8 cellular contexts compared by ENCODE assay signal in the genomic region with DNA sequence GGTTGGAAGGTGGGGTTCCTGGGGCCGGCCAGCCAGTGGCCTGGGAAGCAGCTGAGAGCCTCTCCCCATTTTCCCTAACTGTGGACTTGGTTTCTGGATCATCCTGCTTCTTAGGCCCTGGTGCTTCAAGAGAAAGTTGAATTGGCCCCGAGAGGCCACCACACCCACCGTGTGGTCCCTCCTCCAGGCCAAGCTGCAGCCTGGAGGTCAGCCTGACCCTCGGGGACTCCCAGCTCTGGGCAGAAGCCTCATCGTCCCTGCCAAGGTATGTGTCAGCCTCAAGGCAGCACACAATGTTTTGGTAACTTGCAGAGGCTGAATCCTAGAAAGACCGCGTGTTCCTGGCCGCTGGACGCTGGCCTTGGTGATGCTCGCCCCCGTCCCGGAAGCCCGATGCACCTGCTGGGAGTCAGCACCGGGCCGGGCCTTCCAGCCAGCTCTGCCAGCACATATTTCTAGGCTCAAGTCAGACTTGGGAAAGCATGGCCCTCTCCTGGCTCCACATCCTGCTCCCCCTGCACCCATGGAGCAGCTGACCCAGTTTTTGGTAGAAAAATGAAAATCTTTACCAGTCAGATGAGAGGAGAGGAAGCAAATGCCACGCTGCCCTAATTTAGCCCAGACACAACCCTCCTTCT.
DNase-seq lines count a peak whose midpoint lies in the region; ATAC-seq and TF ChIP-seq lines count a peak whose summit lies in the region.

No MANE protein-coding gene starts in this region.

- peak; percentile 18 for ATAC-seq in esophagus mucosa
- no peak for ATAC-seq in GM18505 (IDR thresholded peaks at IDR 0.05; ENCODE audit: unreplicated experiment)
- ATAC-seq in HG03139 (IDR thresholded peaks at IDR 0.05; ENCODE audit: unreplicated experiment): no peak

- H3K4me1 Mint-ChIP-seq in nephron progenitor cell: peaks cover 38% of the 10 kb centered on the region

- peak overlapping the region; percentile 84 for H3K27ac Mint-ChIP-seq in nephron progenitor cell

- H3K9me2 ChIP-seq in OCI-LY7 (ENCODE audit: insufficient read depth, low read length): no peaks in the 10 kb centered on the region

- no peak for TF ChIP-seq POLR2A in GM18505 (IDR thresholded peaks at IDR 0.05; ENCODE audit: borderline replicate concordance, extremely low read depth, insufficient read depth, insufficient read length)

- no peak for DNase-seq in AG10803 (ENCODE audit: low read depth)
- no peak for DNase-seq in OCI-LY7 (ENCODE audit: low spot score)
- no peak for DNase-seq in nephron progenitor cell
- no peak for DNase-seq in A673 (ENCODE audit: low spot score)
- no peak for DNase-seq in effector memory CD4-positive, alpha-beta T cell

- peaks cover 50% of the 10 kb centered on the region for H3K4me1 ChIP-seq in OCI-LY7 (ENCODE audit: insufficient read depth, low read length, poor library complexity, severe bottlenecking)
- peaks cover 16% of the 10 kb centered on the region for H3K4me1 ChIP-seq in A673 (ENCODE audit: insufficient read depth, low read length, poor library complexity, severe bottlenecking)
- H3K4me1 ChIP-seq in effector memory CD4-positive, alpha-beta T cell (ENCODE audit: control insufficient read depth, insufficient read depth, low read length, poor library complexity, severe bottlenecking): peaks cover 17% of the 10 kb centered on the region

- H3K9me3 ChIP-seq in OCI-LY7 (ENCODE audit: low read length) (no peaks in the 10 kb centered on the region), A673 (ENCODE audit: low read depth, low read length, poor library complexity, severe bottlenecking) (no peaks in the 10 kb centered on the region)
- H3K9me3 ChIP-seq in effector memory CD4-positive, alpha-beta T cell (ENCODE audit: control insufficient read depth, low read length): no peaks in the 10 kb centered on the region

- BruUV-seq in OCI-LY7 (replicated peaks; lab: Mats Ljungman, UMichigan) (no TSS peak), A673 (replicated peaks; lab: Mats Ljungman, UMichigan) (no TSS peak)

- no peak overlapping the region for H3K4me3 Mint-ChIP-seq in nephron progenitor cell

- no peaks in the 10 kb centered on the region for H3K9me3 Mint-ChIP-seq in nephron progenitor cell

- H3K4me3 ChIP-seq in AG10803 (ENCODE audit: low read length): peak overlapping the region; percentile 3; the same call in 1 of the 2 replicates
- peak overlapping the region; percentile 44 for H3K4me3 ChIP-seq in OCI-LY7 (ENCODE audit: low read depth, low read length, poor library complexity, severe bottlenecking)
- H3K4me3 ChIP-seq in A673 (ENCODE audit: low read depth, low read length, poor library complexity, severe bottlenecking): no peak overlapping the region
- no peak overlapping the region for H3K4me3 ChIP-seq in effector memory CD4-positive, alpha-beta T cell (ENCODE audit: insufficient read depth, low read depth, low read length, poor library complexity, severe bottlenecking)

- H3K4me2 ChIP-seq in OCI-LY7 (ENCODE audit: low read length): peak overlapping the region; percentile 79

- POLR2A ChIA-PET in OCI-LY7 (lab: Charles Lee): interaction anchor here (0.7 to 1.7 kb wide), 9 partner anchors 22 to 242 kb away, joined by 3 to 8 read pairs (median 4); no protein-coding TSS in a partner anchor
- POLR2A ChIA-PET in A673 (lab: Charles Lee; ENCODE audit: low non-redundant PET): no interaction called here

- no peaks in the 10 kb centered on the region for H4K20me1 ChIP-seq in OCI-LY7 (ENCODE audit: insufficient read depth, low read length)

- H3K27ac ChIP-seq in OCI-LY7 (ENCODE audit: low read depth, low read length, poor library complexity, severe bottlenecking) (peak overlapping the region; percentile 86), A673 (ENCODE audit: low read depth, low read length, poor library complexity, severe bottlenecking) (no peak overlapping the region)
- H3K27ac ChIP-seq in effector memory CD4-positive, alpha-beta T cell (ENCODE audit: insufficient read depth, low read length, poor library complexity, severe bottlenecking): no peak overlapping the region

- H2AFZ ChIP-seq in OCI-LY7 (ENCODE audit: low read length): peak overlapping the region; percentile 13; the same call in 1 of the 2 replicates

- H3K36me3 Mint-ChIP-seq in nephron progenitor cell (ENCODE audit: low read depth): peaks cover 13% of the 10 kb centered on the region

- intact Hi-C loops in OCI-LY7 (cut with micrococcal nuclease; ENCODE audit: unreplicated experiment): loop anchor here (2.0 to 5.0 kb wide), 3 partner anchors 51 to 252 kb away; no protein-coding TSS in a partner anchor
- intact Hi-C loops in A673 (cut with micrococcal nuclease; ENCODE audit: unreplicated experiment): no loop called here

- H3K36me3 ChIP-seq in OCI-LY7 (ENCODE audit: insufficient read depth, low read length) (no peaks in the 10 kb centered on the region), A673 (ENCODE audit: insufficient read depth, low read length, poor library complexity, severe bottlenecking) (no peaks in the 10 kb centered on the region)
- no peaks in the 10 kb centered on the region for H3K36me3 ChIP-seq in effector memory CD4-positive, alpha-beta T cell (ENCODE audit: control insufficient read depth, insufficient read depth, low read length)

- H3K79me2 ChIP-seq in OCI-LY7 (ENCODE audit: insufficient read depth, low read depth, low read length): no peaks in the 10 kb centered on the region

- TF ChIP-seq CTCF in AG10803 (conservative IDR thresholded peaks at IDR 0.05; ENCODE audit: low read length) (no peak), OCI-LY7 (conservative IDR thresholded peaks at IDR 0.05; ENCODE audit: low read length) (no peak), nephron progenitor cell (IDR thresholded peaks at IDR 0.05) (no peak), A673 (conservative IDR thresholded peaks at IDR 0.05; ENCODE audit: low read depth, low read length) (no peak)

- CTCF ChIA-PET in OCI-LY7 (lab: Charles Lee; ENCODE audit: unreplicated experiment) (interaction anchor here (1.0 kb wide), 1 partner anchor 60 kb away, joined by 4 read pairs; no protein-coding TSS in a partner anchor), A673 (lab: Charles Lee) (no interaction called here)

- peaks cover 4% of the 10 kb centered on the region for H3K27me3 Mint-ChIP-seq in nephron progenitor cell (ENCODE audit: low read depth, poor library complexity)

- no peaks in the 10 kb centered on the region for H3K27me3 ChIP-seq in A673 (replicated peaks; ENCODE audit: insufficient read depth, low read depth, low read length, poor library complexity)
- H3K27me3 ChIP-seq in effector memory CD4-positive, alpha-beta T cell (replicated peaks; ENCODE audit: control insufficient read depth, insufficient read depth, low read length, poor library complexity, severe bottlenecking): no peaks in the 10 kb centered on the region

Comparison
In these comparisons a context has a peak if more than half of its experiments do, and no peak if none do; other contexts are left out.
1. H3K4me3 ChIP-seq: peak in AG10803 (single experiment) and OCI-LY7 (single experiment); none in A673 (single experiment) and effector memory CD4-positive, alpha-beta T cell (single experiment).